ENCODE assay signal across 16 cellular contexts in the genomic region with DNA sequence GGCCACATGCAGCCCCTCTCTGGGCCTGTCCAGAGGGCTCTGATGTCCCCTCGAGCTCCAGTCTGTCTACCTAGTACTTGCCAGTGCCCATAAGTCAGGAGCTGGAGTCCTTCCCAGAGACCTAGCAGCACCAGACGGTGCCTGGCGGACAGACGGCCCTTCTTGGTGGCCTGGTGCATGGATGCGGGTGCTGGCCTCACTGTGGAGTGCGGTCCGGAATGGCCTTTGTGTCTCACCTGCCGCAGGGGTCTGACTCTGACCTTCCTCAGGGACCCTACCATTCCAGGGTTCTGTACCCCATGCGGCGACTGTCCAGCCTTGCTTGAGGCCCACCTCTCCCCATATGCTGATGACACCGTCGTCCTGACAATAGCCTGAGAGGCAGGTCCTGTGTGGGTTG.
"Had no signal": no experiment of that assay in that cellular context is flagged by ENCODE, and none has a peak within 500 bp of the region (broad histone marks: within the 10 kb centered on the region; RNA-seq: fewer than 3 reads in every experiment).

No MANE protein-coding gene starts in this region.

- H3K36me3 Mint-ChIP-seq: natural killer cell treated with Interleukin-12 subunit alpha and Interleukin-12 subunit beta and Interleukin-15 and Interleukin-18, amount 100 ng/mL, for 72 hours had no signal

- H3K27me3 ChIP-seq: colonic mucosa, heart left ventricle, sigmoid colon had no signal

- H3K27ac ChIP-seq: colonic mucosa, psoas muscle had no signal

- H3K4me3 ChIP-seq: colonic mucosa, heart left ventricle, psoas muscle, sigmoid colon had no signal

- H3K9me3 ChIP-seq: colonic mucosa, sigmoid colon had no signal

- DNase-seq: activated CD4-positive, alpha-beta memory T cell treated with anti-CD3 and anti-CD28 coated beads for 36 hours; activated naive CD4-positive, alpha-beta T cell; aorta; colonic mucosa; effector CD4-positive, alpha-beta T cell; foreskin melanocyte; occipital lobe; psoas muscle; sigmoid colon; stimulated activated CD4-positive, alpha-beta T cell treated with anti-CD3 and anti-CD28 coated beads, Interleukin-12 subunit alpha, Interleukin-12 subunit beta, amount 100 ng/mL, for 4 hours; stimulated activated naive CD4-positive, alpha-beta T cell treated with Interleukin-2 at 50 U/mL for 16 hours had no signal

- ATAC-seq: activated CD4-positive, CD25-positive, alpha-beta regulatory T cell treated with anti-CD3 and anti-CD28 coated beads, Interleukin-2, amount 50 U/mL, for 24 hours; heart left ventricle; psoas muscle had no signal

- H3K27me3 Mint-ChIP-seq: activated CD4-positive, alpha-beta memory T cell treated with anti-CD3 and anti-CD28 coated beads for 36 hours; natural killer cell treated with Interleukin-12 subunit alpha and Interleukin-12 subunit beta and Interleukin-15 and Interleukin-18, amount 100 ng/mL, for 72 hours had no signal

- H3K4me3 Mint-ChIP-seq: activated CD4-positive, alpha-beta memory T cell treated with anti-CD3 and anti-CD28 coated beads for 36 hours; activated T-helper 1 cell treated with anti-CD3 and anti-CD28 coated beads, Interleukin-12 subunit alpha, Interleukin-12 subunit beta, Interleukin-2, Interleukin-4 antibody, amounts not matched to agents 30 ng/mL and 10 ng/mL and 1 ng/mL, durations not matched to agents 14 hours and 24 hours and 36 hours; natural killer cell treated with Interleukin-12 subunit alpha and Interleukin-12 subunit beta and Interleukin-15 and Interleukin-18, amount 100 ng/mL, for 72 hours; T-helper 2 cell treated with Interferon-gamma antibody and Interleukin-4, amounts not matched to agents 5 μg/mL and 100 μg/mL, for 36 hours had no signal

- H3K36me3 ChIP-seq: colonic mucosa, heart left ventricle, sigmoid colon had no signal

- H3K27ac Mint-ChIP-seq: activated CD4-positive, alpha-beta memory T cell treated with anti-CD3 and anti-CD28 coated beads for 36 hours; activated T-helper 1 cell treated with anti-CD3 and anti-CD28 coated beads, Interleukin-12 subunit alpha, Interleukin-12 subunit beta, Interleukin-2, Interleukin-4 antibody, amounts not matched to agents 30 ng/mL and 10 ng/mL and 1 ng/mL, durations not matched to agents 14 hours and 24 hours and 36 hours; natural killer cell treated with Interleukin-12 subunit alpha and Interleukin-12 subunit beta and Interleukin-15 and Interleukin-18, amount 100 ng/mL, for 72 hours; T-helper 2 cell treated with Interferon-gamma antibody and Interleukin-4, amounts not matched to agents 5 μg/mL and 100 μg/mL, for 36 hours had no signal

- H3K9me3 Mint-ChIP-seq: natural killer cell treated with Interleukin-12 subunit alpha and Interleukin-12 subunit beta and Interleukin-15 and Interleukin-18, amount 100 ng/mL, for 72 hours had no signal
